In the genomic region with DNA sequence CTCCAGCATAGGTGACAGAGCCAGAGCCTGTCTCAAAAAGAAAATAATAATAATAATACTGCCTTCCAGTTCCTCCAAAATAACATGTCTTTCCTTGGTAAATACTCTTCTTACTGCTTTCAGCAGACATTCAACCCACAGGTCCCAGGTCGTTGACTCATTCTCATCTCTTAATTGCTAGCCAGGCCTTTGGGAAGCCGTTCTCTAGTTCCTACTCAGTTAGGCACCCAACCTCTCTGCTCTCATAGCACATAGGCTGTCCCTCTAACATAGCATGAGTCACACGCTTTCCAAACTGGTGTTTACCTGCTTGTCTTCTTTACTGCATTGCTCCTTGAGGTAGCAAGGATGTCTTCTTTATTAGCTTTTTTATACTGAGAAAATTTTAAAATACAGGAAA, we compare ENCODE assay signal across 20 cellular contexts.
DNase-seq lines count a peak whose midpoint lies in the region; FAIRE-seq and TF ChIP-seq lines count a peak whose summit lies in the region.
"Had no signal": no experiment of that assay in that cellular context is flagged by ENCODE, and none has a peak within 500 bp of the region (broad histone marks: within the 10 kb centered on the region; RNA-seq: fewer than 3 reads in every experiment).

No MANE protein-coding gene starts in this region.

- no peak overlapping the region for H2BK5ac ChIP-seq in mesenchymal stem cell (ENCODE audit: low read depth, low read length, poor library complexity, severe bottlenecking)

- H2BK12ac ChIP-seq in mesenchymal stem cell (ENCODE audit: low read length in 2 of 2) = no peak overlapping the region

- no peak overlapping the region for H2AFZ ChIP-seq in mesenchymal stem cell (ENCODE audit: low read depth, low read length)

- H3K27ac ChIP-seq in mesenchymal stem cell (ENCODE audit: low read length, poor library complexity, severe bottlenecking) = no peak overlapping the region
- H3K27ac ChIP-seq: BLaER1 treated with 17β-estradiol and CSF1 and Interleukin-3, amounts not matched to agents 10 nM and 100 nM; KMS-11 had no signal

- H3K36me3 ChIP-seq in bronchial epithelial cell (ENCODE audit: control insufficient read depth, insufficient read depth, low read length) (no peaks in the 10 kb centered on the region), mesenchymal stem cell (ENCODE audit: control insufficient read depth in 1 of 2, insufficient read depth in 2 of 2, low read depth in 1 of 2, low read length in 2 of 2) (no peaks in the 10 kb centered on the region)
- H3K36me3 ChIP-seq: BLaER1 treated with 17β-estradiol and CSF1 and Interleukin-3, amounts not matched to agents 10 nM and 100 nM had no signal

- H3K4me3 ChIP-seq in bronchial epithelial cell (ENCODE audit: low read depth, low read length) = no peak overlapping the region
- H3K4me3 ChIP-seq in mesenchymal stem cell (ENCODE audit: insufficient read depth in 1 of 2, low read depth in 1 of 2, low read length in 2 of 2) = no peak overlapping the region
- H3K4me3 ChIP-seq: BLaER1 treated with 17β-estradiol and CSF1 and Interleukin-3, amounts not matched to agents 10 nM and 100 nM had no signal

- DNase-seq in EH (ENCODE audit: low read depth) (peak; percentile 24), HT1080 (ENCODE audit: low read depth) (peak; percentile 19), bronchial epithelial cell (ENCODE audit: low read depth) (peak; percentile 45), mesenchymal stem cell (peak; percentile 19), kidney glomerular epithelial cell (lab: John Stamatoyannopoulos, UW) (no peak), GM19238 (ENCODE audit: insufficient read length, low spot score) (no peak)
- no peak for DNase-seq in activated CD4-positive, alpha-beta T cell treated with anti-CD3 and anti-CD28 coated beads for 4 hours
- DNase-seq: CD8-positive, alpha-beta T cell; DMS53; H9; MM.1S; NCI-H1092 treated with DMSO at 0.1 percent for 48 hours; NCI-H1694 treated with DMSO at 0.1 percent for 48 hours; NCI-H2227 treated with DMSO at 0.1 percent for 48 hours; NCI-H524; NCI-H82; OCI-M1; SIG-M5 had no signal

- no peaks in the 10 kb centered on the region for H3K4me1 ChIP-seq in mesenchymal stem cell (ENCODE audit: control insufficient read depth, insufficient read depth, low read depth, low read length)

- no peak overlapping the region for H3K9ac ChIP-seq in mesenchymal stem cell (ENCODE audit: low read length)
- H3K9ac ChIP-seq: BLaER1 treated with 17β-estradiol and CSF1 and Interleukin-3, amounts not matched to agents 10 nM and 100 nM; KMS-11 had no signal

- FAIRE-seq in bronchial epithelial cell (lab: Jason Lieb, UNC) = no peak

- H3K79me1 ChIP-seq in mesenchymal stem cell (replicated peaks; ENCODE audit: low read length, poor library complexity, severe bottlenecking) = no peaks in the 10 kb centered on the region

- H2AK5ac ChIP-seq in mesenchymal stem cell (ENCODE audit: low read length, severe bottlenecking) = no peak overlapping the region

- H3K14ac ChIP-seq in mesenchymal stem cell (ENCODE audit: low read length in 2 of 2) = no peak overlapping the region

- no peak overlapping the region for H2BK120ac ChIP-seq in mesenchymal stem cell (ENCODE audit: low read depth, low read length)

- H4K8ac ChIP-seq in mesenchymal stem cell (ENCODE audit: low read length) = no peak overlapping the region

- WGBS in mesenchymal stem cell = 69% methylated on average over 2 of the region's 3 CpGs

- H3K27me3 ChIP-seq in bronchial epithelial cell (ENCODE audit: control insufficient read depth, insufficient read depth, low read length) (no peaks in the 10 kb centered on the region), mesenchymal stem cell (ENCODE audit: control insufficient read depth in 1 of 2, insufficient read depth in 1 of 2, low read length in 2 of 2) (no peaks in the 10 kb centered on the region)
- H3K27me3 ChIP-seq: BLaER1 treated with 17β-estradiol and CSF1 and Interleukin-3, amounts not matched to agents 10 nM and 100 nM had no signal

- no peak overlapping the region for H3K4ac ChIP-seq in mesenchymal stem cell (ENCODE audit: low read depth in 1 of 2, low read length in 2 of 2)

- H3K18ac ChIP-seq in mesenchymal stem cell (ENCODE audit: low read depth in 1 of 2, low read length in 2 of 2) = no peak overlapping the region

- H2BK15ac ChIP-seq in mesenchymal stem cell (ENCODE audit: low read depth, poor library complexity, severe bottlenecking) = no peak overlapping the region

- TF ChIP-seq CTCF in bronchial epithelial cell (IDR thresholded peaks at IDR 0.05; ENCODE audit: insufficient read depth, low read length, severe bottlenecking) = no peak

- no peaks in the 10 kb centered on the region for H3K9me3 ChIP-seq in mesenchymal stem cell (ENCODE audit: control insufficient read depth, low read length)
- H3K9me3 ChIP-seq: BLaER1 treated with 17β-estradiol and CSF1 and Interleukin-3, amounts not matched to agents 10 nM and 100 nM had no signal

- no peak overlapping the region for H3K4me2 ChIP-seq in mesenchymal stem cell (ENCODE audit: low read length, poor library complexity, severe bottlenecking)
- H3K4me2 ChIP-seq: BLaER1 treated with 17β-estradiol and CSF1 and Interleukin-3, amounts not matched to agents 10 nM and 100 nM; KMS-11 had no signal

- no peak overlapping the region for H4K91ac ChIP-seq in mesenchymal stem cell (ENCODE audit: low read length)

- no peak overlapping the region for H3K23ac ChIP-seq in mesenchymal stem cell (ENCODE audit: low read length in 2 of 2)

Comparison
In these comparisons a context has a peak if more than half of its experiments do, and no peak if none do; other contexts are left out.
1. DNase-seq: peak in EH (single experiment), HT1080 (single experiment), bronchial epithelial cell (single experiment) and mesenchymal stem cell (single experiment); none in kidney glomerular epithelial cell (single experiment), GM19238 (single experiment) and activated CD4-positive, alpha-beta T cell treated with anti-CD3 and anti-CD28 coated beads for 4 hours (0 of 2).